Comparison of ENCODE assay signal across 26 cellular contexts in genomic region chr15:96804754-96805153, GRCh38.
"Had no signal": no experiment of that assay in that cellular context is flagged by ENCODE, and none has a peak within 500 bp of the region (broad histone marks: within the 10 kb centered on the region; RNA-seq: fewer than 3 reads in every experiment).

No MANE protein-coding gene starts in this region.

- H3K4me1 Mint-ChIP-seq: central memory CD8-positive, alpha-beta T cell; IgD-negative memory B cell had no signal

- DNase-seq: activated CD4-positive, alpha-beta T cell treated with anti-CD3 and anti-CD28 coated beads for 48 hours; activated CD4-positive, alpha-beta T cell treated with anti-CD3 and anti-CD28 coated beads, Interleukin-2, amount 50 U/mL, for 4 hours; activated CD8-positive, alpha-beta memory T cell treated with anti-CD3 and anti-CD28 coated beads, Interleukin-2, amount 50 U/mL, for 48 hours; activated CD8-positive, alpha-beta T cell treated with anti-CD3 and anti-CD28 coated beads, Interleukin-2, amount 10 ng/mL, durations not matched to agents 7 days and 5 days; activated effector memory CD4-positive, alpha-beta T cell treated with Interleukin-2 at 50 U/mL for 16 hours; activated naive CD4-positive, alpha-beta T cell treated with anti-CD3 and anti-CD28 coated beads for 36 hours; activated T-cell treated with anti-CD3 and anti-CD28 coated beads, Interleukin-2, amount 50 U/mL, for 1 hour; amygdala; NCI-H1092; NCI-H1436; NCI-H187; NCI-H2081 treated with DMSO at 0.1 percent for 48 hours; NCI-H226; NCI-H526; SHP77; SW 1271 had no signal

- H3K4me3 Mint-ChIP-seq: activated CD8-positive, alpha-beta T cell treated with anti-CD3 and anti-CD28 coated beads, Interleukin-2, amount 10 ng/mL, durations not matched to agents 7 days and 5 days; activated naive CD4-positive, alpha-beta T cell treated with anti-CD3 and anti-CD28 coated beads for 36 hours; activated naive CD8-positive, alpha-beta T cell; activated T-helper 1 cell treated with anti-CD3 and anti-CD28 coated beads, Interleukin-12 subunit alpha, Interleukin-12 subunit beta, Interleukin-2, Interleukin-4 antibody, amounts not matched to agents 30 ng/mL and 10 ng/mL and 1 ng/mL, durations not matched to agents 14 hours and 24 hours and 36 hours; central memory CD8-positive, alpha-beta T cell; IgD-negative memory B cell; T-helper 1 cell treated with Interleukin-12 subunit alpha and Interleukin-12 subunit beta and Interleukin-4 antibody, amounts not matched to agents 30 μg/mL and 1 μg/mL, for 36 hours had no signal

- H3K36me3 Mint-ChIP-seq: activated naive CD8-positive, alpha-beta T cell; brain; IgD-negative memory B cell had no signal

- H3K27me3 ChIP-seq: SJSA1 had no signal

- H3K36me3 ChIP-seq: SJSA1 had no signal

- H3K9ac ChIP-seq: KMS-11 had no signal

- H3K27me3 Mint-ChIP-seq: brain; central memory CD8-positive, alpha-beta T cell; IgD-negative memory B cell had no signal

- H3K27ac Mint-ChIP-seq: activated CD8-positive, alpha-beta T cell treated with anti-CD3 and anti-CD28 coated beads, Interleukin-2, amount 10 ng/mL, durations not matched to agents 7 days and 5 days; activated naive CD4-positive, alpha-beta T cell treated with anti-CD3 and anti-CD28 coated beads for 36 hours; activated naive CD8-positive, alpha-beta T cell; activated T-helper 1 cell treated with anti-CD3 and anti-CD28 coated beads, Interleukin-12 subunit alpha, Interleukin-12 subunit beta, Interleukin-2, Interleukin-4 antibody, amounts not matched to agents 30 ng/mL and 10 ng/mL and 1 ng/mL, durations not matched to agents 14 hours and 24 hours and 36 hours; IgD-negative memory B cell; T-helper 1 cell treated with Interleukin-12 subunit alpha and Interleukin-12 subunit beta and Interleukin-4 antibody, amounts not matched to agents 30 μg/mL and 1 μg/mL, for 36 hours had no signal

- H3K9me3 Mint-ChIP-seq: central memory CD8-positive, alpha-beta T cell had no signal

- H3K27ac ChIP-seq: KMS-11, SJSA1 had no signal

- H3K4me1 ChIP-seq: SJSA1 had no signal

- H3K4me3 ChIP-seq: SJSA1 had no signal

- H3K9me3 ChIP-seq: SJSA1 had no signal

- ATAC-seq: activated CD4-positive, CD25-positive, alpha-beta regulatory T cell treated with anti-CD3 and anti-CD28 coated beads, Interleukin-2, amount 50 U/mL, for 24 hours; activated CD8-positive, alpha-beta T cell treated with anti-CD3 and anti-CD28 coated beads, Interleukin-2, amount 10 ng/mL, durations not matched to agents 7 days and 5 days; SK-N-SH treated with all-trans-retinoic acid at 6 μM for 48 hours had no signal
